In genomic region chr7:13989138-13989943, GRCh38 we compare ENCODE assay signal across 1 cellular context.
A peak's percentile ranks its signal among the peaks of the same experiment; 100 is the strongest.
TF ChIP-seq lines count a peak whose summit lies in the region.

Gene ETV1 (minus strand): TSS chr7:13989666. CDS start chr7:13989052, 614 bp downstream.

TF ChIP-seq in GM12878, 131 proteins besides CTCF, POLR2A, EP300 and RAD21:
- no peak for TF ChIP-seq ZBTB33 (IDR thresholded peaks at IDR 0.05)
- no peak for TF ChIP-seq POLR2AphosphoS2 (IDR thresholded peaks at IDR 0.05; ENCODE audit: low read depth, low read length)
- peak; percentile 47; the same call in 1 of the 2 replicates for TF ChIP-seq PKNOX1 (IDR thresholded peaks at IDR 0.05)
- TF ChIP-seq ZNF207 (IDR thresholded peaks at IDR 0.05; ENCODE audit: borderline replicate concordance): no peak
- TF ChIP-seq MYB (IDR thresholded peaks at IDR 0.05; ENCODE audit: borderline replicate concordance, low read depth, low read length): no peak
- no peak for TF ChIP-seq USF2 (IDR thresholded peaks at IDR 0.05; ENCODE audit: borderline replicate concordance, low read depth, low read length)
